32 cellular contexts compared by ENCODE assay signal in genomic region chr1:16110456-16110855, GRCh38. TPM values are rescaled to one million over a fixed set of nuclear protein-coding genes. Genes with fewer than 3 reads are reported as not detected.
"Had no signal": no experiment of that assay in that cellular context is flagged by ENCODE, and none has a peak within 500 bp of the region (broad histone marks: within the 10 kb centered on the region; RNA-seq: fewer than 3 reads in every experiment).

No MANE protein-coding gene starts in this region.

- H3K36me3 Mint-ChIP-seq: brain, T-cell had no signal

- ATAC-seq: activated CD4-positive, alpha-beta T cell treated with anti-CD3 and anti-CD28 coated beads for 36 hours; activated CD4-positive, CD25-positive, alpha-beta regulatory T cell treated with anti-CD3 and anti-CD28 coated beads, Interleukin-2, amount 50 U/mL, for 24 hours; activated CD8-positive, alpha-beta T cell treated with anti-CD3 and anti-CD28 coated beads, Interleukin-2, amount 10 ng/mL, durations not matched to agents 7 days and 5 days; activated naive CD4-positive, alpha-beta T cell treated with anti-CD3 and anti-CD28 coated beads, Interleukin-2, amount 50 U/mL, for 72 hours; PC-3; T-cell had no signal

- H3K4me1 Mint-ChIP-seq: activated CD4-positive, alpha-beta T cell treated with anti-CD3 and anti-CD28 coated beads for 36 hours; activated CD4-positive, alpha-beta T cell treated with anti-CD3 and anti-CD28 coated beads, Interleukin-2, amount 10 ng/mL, durations not matched to agents 7 days and 5 days; T-cell had no signal

- H3K4me3 Mint-ChIP-seq: activated CD4-positive, alpha-beta T cell treated with anti-CD3 and anti-CD28 coated beads for 36 hours; activated CD4-positive, alpha-beta T cell treated with anti-CD3 and anti-CD28 coated beads, Interleukin-2, amount 10 ng/mL, durations not matched to agents 7 days and 5 days; activated CD8-positive, alpha-beta T cell treated with anti-CD3 and anti-CD28 coated beads, Interleukin-2, amount 10 ng/mL, durations not matched to agents 7 days and 5 days; activated T-cell treated with anti-CD3 and anti-CD28 coated beads, Interleukin-2, amount 50 U/mL, for 24 hours; brain; T-cell had no signal

- H3K9me3 ChIP-seq: SK-N-SH had no signal

- DNase-seq: activated CD4-positive, alpha-beta T cell treated with anti-CD3 and anti-CD28 coated beads for 36 hours; activated CD4-positive, alpha-beta T cell treated with anti-CD3 and anti-CD28 coated beads, Interleukin-2, amount 10 ng/mL, durations not matched to agents 7 days and 5 days; activated CD4-positive, alpha-beta T cell treated with anti-CD3 and anti-CD28 coated beads, Interleukin-2, amount 50 U/mL, for 48 hours; activated CD8-positive, alpha-beta T cell treated with anti-CD3 and anti-CD28 coated beads, Interleukin-2, amount 10 ng/mL, durations not matched to agents 7 days and 5 days; activated gamma-delta T cell; activated naive CD4-positive, alpha-beta T cell treated with Interleukin-2 at 50 U/mL for 16 hours; activated T-cell treated with anti-CD3 and anti-CD28 coated beads, Interleukin-2, amount 50 U/mL, for 24 hours; adrenal gland; caudate nucleus; MM.1S; MV-4-11; NCI-H1092; NCI-H146; NCI-H187; NCI-H2029 treated with DMSO at 0.1 percent for 48 hours; NCI-H2107; NCI-H2171; NCI-H510A; NCI-H526; NCI-H748 treated with DMSO at 0.1 percent for 48 hours; NK-92 treated with Interleukin-12 subunit alpha and Interleukin-12 subunit beta, amount 100 ng/mL, for 24 hours; PC-3; RPMI8226; SHP77 treated with DMSO at 0.1 percent for 48 hours; SK-N-SH; T-cell; T-helper 2 cell; T-helper 9 cell had no signal

- H3K27ac Mint-ChIP-seq: activated CD4-positive, alpha-beta T cell treated with anti-CD3 and anti-CD28 coated beads for 36 hours; activated CD4-positive, alpha-beta T cell treated with anti-CD3 and anti-CD28 coated beads, Interleukin-2, amount 10 ng/mL, durations not matched to agents 7 days and 5 days; activated CD8-positive, alpha-beta T cell treated with anti-CD3 and anti-CD28 coated beads, Interleukin-2, amount 10 ng/mL, durations not matched to agents 7 days and 5 days; activated naive CD4-positive, alpha-beta T cell treated with anti-CD3 and anti-CD28 coated beads, Interleukin-2, amount 50 U/mL, for 72 hours; activated T-cell treated with anti-CD3 and anti-CD28 coated beads, Interleukin-2, amount 50 U/mL, for 24 hours; activated T-helper 2 cell treated with anti-CD3 and anti-CD28 coated beads, Interferon-gamma antibody, Interleukin-2, Interleukin-4, amounts not matched to agents 10 μg/mL and 5 μg/mL and 100 μg/mL, durations not matched to agents 14 hours and 24 hours and 36 hours; T-cell had no signal

RNA-seq across cellular contexts. Expression of gene EPHA2, which starts 45.4 kb away (rescaled TPM):
- total RNA-seq: activated CD4-positive, alpha-beta T cell treated with anti-CD3 and anti-CD28 coated beads, Interleukin-2, amount 10 ng/mL, durations not matched to agents 7 days and 5 days; activated CD8-positive, alpha-beta T cell treated with anti-CD3 and anti-CD28 coated beads, Interleukin-2, amount 10 ng/mL, durations not matched to agents 7 days and 5 days; activated T-helper 2 cell treated with anti-CD3 and anti-CD28 coated beads, Interferon-gamma antibody, Interleukin-2, Interleukin-4, amounts not matched to agents 10 μg/mL and 5 μg/mL and 100 μg/mL, durations not matched to agents 14 hours and 24 hours and 36 hours had no signal
